29 cellular contexts compared by ENCODE assay signal in genomic region chr10:70777063-70777875, GRCh38. TPM values are rescaled to one million over a fixed set of nuclear protein-coding genes. Genes with fewer than 3 reads are reported as not detected.
DNase-seq lines count a peak whose midpoint lies in the region; ATAC-seq, FAIRE-seq and TF ChIP-seq lines count a peak whose summit lies in the region.
"Had no signal": no experiment of that assay in that cellular context is flagged by ENCODE, and none has a peak within 500 bp of the region (broad histone marks: within the 10 kb centered on the region; RNA-seq: fewer than 3 reads in every experiment).

No MANE protein-coding gene starts in this region.

- DNase-seq in GM03348 (ENCODE audit: low spot score) (peak; percentile 3), H9 (peak; percentile 19), kidney (peak; percentile 58), spleen (peak; percentile 55), amygdala (lab: John Stamatoyannopoulos, UW) (no peak), left colon (no peak)
- no peak for DNase-seq in stimulated activated naive CD4-positive, alpha-beta T cell (lab: John Stamatoyannopoulos, UW)
- DNase-seq: activated CD4-positive, alpha-beta T cell treated with anti-CD3 and anti-CD28 coated beads for 4 hours; Calu3; effector memory CD8-positive, alpha-beta T cell; left cardiac atrium; MM.1S; NCI-H1417 treated with DMSO at 0.1 percent for 48 hours; NCI-H2081 treated with DMSO at 0.1 percent for 48 hours; NCI-H345; NCI-H774; T-helper 17 cell; trophoblast cell had no signal

- H3K4ac ChIP-seq in H9 (ENCODE audit: low read depth, low read length) = no peak overlapping the region

- TF ChIP-seq POLR2A in spleen (IDR thresholded peaks at IDR 0.05) = no peak

- H3K4me3 ChIP-seq in kidney (ENCODE audit: low read length in 2 of 2) (no peak overlapping the region), spleen (no peak overlapping the region)
- H3K4me3 ChIP-seq: breast epithelium, SK-N-MC had no signal

- no peak for TF ChIP-seq CTCF in H9 (conservative IDR thresholded peaks at IDR 0.05)
- TF ChIP-seq CTCF in kidney (IDR thresholded peaks at IDR 0.05; ENCODE audit: borderline replicate concordance, extremely low read depth, insufficient read depth) = no peak
- no peak for TF ChIP-seq CTCF in spleen (IDR thresholded peaks at IDR 0.05 in 8 of 11, conservative IDR thresholded peaks at IDR 0.05 in 3 of 11)

- H3K36me3 ChIP-seq in kidney (ENCODE audit: control insufficient read depth in 1 of 2, insufficient read depth in 2 of 2, low read length in 2 of 2) (no peaks in the 10 kb centered on the region), spleen (no peaks in the 10 kb centered on the region)
- H3K36me3 ChIP-seq: breast epithelium had no signal

- H3K4me1 ChIP-seq in H9 (ENCODE audit: insufficient read depth, low read length) (no peaks in the 10 kb centered on the region), kidney (ENCODE audit: control insufficient read depth in 1 of 2, insufficient read depth in 1 of 2, low read depth in 1 of 2, low read length in 2 of 2) (peaks cover 14 to 15% of the 10 kb centered on the region in 2 donors), spleen (no peaks in the 10 kb centered on the region)
- H3K4me1 ChIP-seq: breast epithelium had no signal

- intact Hi-C loops in kidney (cut with DNase I) (no loop called here), spleen (cut with DNase I; ENCODE audit: low total_unique reads) (no loop called here), left colon (cut with DNase I, micrococcal nuclease) (no loop called here)

- H3K14ac ChIP-seq in H9 (ENCODE audit: insufficient read depth, low read length) = no peak overlapping the region; the same call in 1 of the 2 replicates

- no peak overlapping the region for H4K91ac ChIP-seq in H9 (ENCODE audit: insufficient read length, low read depth, low read length)

- no peak for ATAC-seq in left colon
- ATAC-seq: effector memory CD8-positive, alpha-beta T cell; left cardiac atrium; T-helper 17 cell had no signal

- H3K79me1 ChIP-seq in H9 (ENCODE audit: insufficient read depth, low read depth, low read length, poor library complexity, severe bottlenecking) = no peaks in the 10 kb centered on the region

- no peak overlapping the region for H2BK5ac ChIP-seq in H9 (ENCODE audit: insufficient read length, low read length)

- no peak for FAIRE-seq in kidney (lab: Jason Lieb, UNC)
- FAIRE-seq: colon, HTR-8/SVneo had no signal

- H3K23ac ChIP-seq in H9 (ENCODE audit: insufficient read length, low read depth, low read length) = no peak overlapping the region

- no peak overlapping the region for H4K5ac ChIP-seq in H9 (ENCODE audit: insufficient read length, low read depth, low read length)

- no peak overlapping the region for H2BK20ac ChIP-seq in H9 (ENCODE audit: low read depth, low read length, poor library complexity, severe bottlenecking)

- H4K20me1 ChIP-seq in H9 (ENCODE audit: control insufficient read depth, insufficient read depth, insufficient read length) = peaks cover 2% of the 10 kb centered on the region

- no peak overlapping the region for H2BK15ac ChIP-seq in H9 (ENCODE audit: low read depth, low read length)

- H3K9me3 ChIP-seq in H9 (ENCODE audit: control insufficient read depth, low read depth, low read length) (no peaks in the 10 kb centered on the region), kidney (ENCODE audit: control insufficient read depth in 1 of 2, low read length in 2 of 2) (no peaks in the 10 kb centered on the region), spleen (no peaks in the 10 kb centered on the region)
- H3K9me3 ChIP-seq: breast epithelium had no signal

- no peak overlapping the region for H2BK120ac ChIP-seq in H9 (ENCODE audit: low read depth, low read length, poor library complexity, severe bottlenecking)

- no peaks in the 10 kb centered on the region; the same call in 1 of the 2 replicates for H3K27me3 Mint-ChIP-seq in H9 (ENCODE audit: low read depth)
- H3K27me3 Mint-ChIP-seq: activated naive CD4-positive, alpha-beta T cell treated with anti-CD3 and anti-CD28 coated beads, Interleukin-2, amount 50 U/mL, for 24 hours had no signal

- H4K8ac ChIP-seq in H9 (replicated peaks; ENCODE audit: insufficient read length, low read depth, low read length) = no peak overlapping the region

- H3K56ac ChIP-seq in H9 (ENCODE audit: insufficient read length, low read depth, low read length) = no peak overlapping the region

- no peaks in the 10 kb centered on the region; a peak in 2 of 7 replicates for H3K36me3 Mint-ChIP-seq in H9 (ENCODE audit: insufficient read depth in 1 of 3, low read depth in 3 of 3)
- H3K36me3 Mint-ChIP-seq: activated naive CD4-positive, alpha-beta T cell treated with anti-CD3 and anti-CD28 coated beads, Interleukin-2, amount 50 U/mL, for 24 hours; memory B cell had no signal

- no peak overlapping the region for H3K4me2 ChIP-seq in H9 (ENCODE audit: insufficient read depth, insufficient read length, low read length)
- H3K4me2 ChIP-seq: KMS-11 had no signal

- no peak overlapping the region for H2BK12ac ChIP-seq in H9 (ENCODE audit: insufficient read length, low read depth, low read length)

- H3K27ac ChIP-seq in H9 (ENCODE audit: insufficient read length, low read depth, low read length) (no peak overlapping the region), kidney (ENCODE audit: low read depth in 2 of 2, low read length in 2 of 2) (peak overlapping the region in 1 of 2 donors; percentile 36), spleen (no peak overlapping the region)
- H3K27ac ChIP-seq: breast epithelium, KMS-11, SK-N-MC had no signal

- H3K18ac ChIP-seq in H9 (ENCODE audit: insufficient read length, low read depth, low read length) = no peak overlapping the region

- H3K27ac Mint-ChIP-seq in H9 = no peak overlapping the region
- H3K27ac Mint-ChIP-seq: activated T-helper 1 cell treated with anti-CD3 and anti-CD28 coated beads, Interleukin-12 subunit alpha, Interleukin-12 subunit beta, Interleukin-2, Interleukin-4 antibody, amounts not matched to agents 30 ng/mL and 10 ng/mL and 1 ng/mL, durations not matched to agents 14 hours and 24 hours and 36 hours; effector memory CD8-positive, alpha-beta T cell; memory B cell; T-helper 17 cell had no signal

- H3K9ac ChIP-seq in H9 (ENCODE audit: extremely low read depth, insufficient read length, low read length) (no peak overlapping the region), kidney (ENCODE audit: low read length in 2 of 2) (no peak overlapping the region)
- H3K9ac ChIP-seq: KMS-11 had no signal

- H3K4me3 Mint-ChIP-seq in H9 = no peak overlapping the region
- H3K4me3 Mint-ChIP-seq: activated naive CD4-positive, alpha-beta T cell treated with anti-CD3 and anti-CD28 coated beads, Interleukin-2, amount 50 U/mL, for 24 hours; activated T-helper 1 cell treated with anti-CD3 and anti-CD28 coated beads, Interleukin-12 subunit alpha, Interleukin-12 subunit beta, Interleukin-2, Interleukin-4 antibody, amounts not matched to agents 30 ng/mL and 10 ng/mL and 1 ng/mL, durations not matched to agents 14 hours and 24 hours and 36 hours; effector memory CD8-positive, alpha-beta T cell; memory B cell had no signal

- no CpG with 5 or more reads among the region's 18 CpGs for WGBS in H9 (ENCODE audit: extremely low coverage, insufficient read length, low lambda C conversion rate)
- 86 to 95% (median 87%) methylated on average over 14 to 18 of the region's 18 CpGs for WGBS in spleen, 5 donors

- H2AK5ac ChIP-seq in H9 (ENCODE audit: insufficient read length, low read length) = no peak overlapping the region

- no peaks in the 10 kb centered on the region for H3K23me2 ChIP-seq in H9 (ENCODE audit: insufficient read length, low read depth, low read length, poor library complexity, severe bottlenecking)

- no peak overlapping the region for H3T11ph ChIP-seq in H9 (ENCODE audit: low read length)

- peaks cover 5 to 14% of the 10 kb centered on the region in 2 experiments; a peak in 3 of 4 replicates for H3K4me1 Mint-ChIP-seq in H9
- H3K4me1 Mint-ChIP-seq: activated naive CD4-positive, alpha-beta T cell treated with anti-CD3 and anti-CD28 coated beads, Interleukin-2, amount 50 U/mL, for 24 hours; memory B cell had no signal

- H3K9me3 Mint-ChIP-seq in H9 = no peaks in the 10 kb centered on the region
- H3K9me3 Mint-ChIP-seq: activated naive CD4-positive, alpha-beta T cell treated with anti-CD3 and anti-CD28 coated beads, Interleukin-2, amount 50 U/mL, for 24 hours; activated T-helper 1 cell treated with anti-CD3 and anti-CD28 coated beads, Interleukin-12 subunit alpha, Interleukin-12 subunit beta, Interleukin-2, Interleukin-4 antibody, amounts not matched to agents 30 ng/mL and 10 ng/mL and 1 ng/mL, durations not matched to agents 14 hours and 24 hours and 36 hours; effector memory CD8-positive, alpha-beta T cell; memory B cell had no signal

- H2AFZ ChIP-seq in H9 (ENCODE audit: low read length) = no peak overlapping the region

- no peaks in the 10 kb centered on the region for H3K27me3 ChIP-seq in H9 (ENCODE audit: insufficient read depth, low read length)
- peaks cover 0 to 2% (median 0%) of the 10 kb centered on the region in 7 donors for H3K27me3 ChIP-seq in spleen (replicated peaks in 1 of 7)
- H3K27me3 ChIP-seq: breast epithelium had no signal

- H3K79me2 ChIP-seq in H9 (ENCODE audit: insufficient read depth, low read length) = no peaks in the 10 kb centered on the region

RNA-seq across cellular contexts. Expression of gene TBATA, which starts 7.9 kb away (rescaled TPM):
- not detected in 2 replicates for total RNA-seq in H9 (2021)
- not detected for total RNA-seq in kidney
- 1.9 TPM for polyA plus RNA-seq in kidney (ENCODE audit: insufficient read depth, low read depth, low replicate concordance)
- 1 to 10 TPM in 2 of 7 donors, under 1 TPM in 5; 0.56 to 2.9 (median 0.66) TPM for total RNA-seq in spleen
- polyA plus RNA-seq in spleen = under 1 TPM in 1 of 3 donors, not detected in 2; 0.45 TPM
- total RNA-seq in left colon = not detected
- total RNA-seq: activated T-helper 1 cell treated with anti-CD3 and anti-CD28 coated beads, Interleukin-12 subunit alpha, Interleukin-12 subunit beta, Interleukin-2, Interleukin-4 antibody, amounts not matched to agents 30 ng/mL and 10 ng/mL and 1 ng/mL, durations not matched to agents 14 hours and 24 hours and 36 hours; breast epithelium; Calu3; fibroblast of villous mesenchyme; left cardiac atrium; pulmonary artery endothelial cell; T-helper 17 cell had no signal
- polyA plus RNA-seq: esophagus had no signal

RNA-seq across cellular contexts. Expression of gene SGPL1, which starts 38.5 kb away (rescaled TPM):
- total RNA-seq in H9 (2021) (52.6 and 60.8 TPM in 2 replicates), kidney (105 TPM), spleen (10 to 100 TPM; 50.4 to 75.1 (median 65.8) TPM), left colon (10 to 100 TPM; 68.8 to 82.2 TPM)
- polyA plus RNA-seq in kidney (ENCODE audit: insufficient read depth, low read depth, low replicate concordance) (13.5 TPM), spleen (10 to 100 TPM in 1 of 3 donors, 1 to 10 TPM in 2; 6.8 to 10.6 (median 7.8) TPM)

Comparison
In these comparisons a context has a peak if more than half of its experiments do, and no peak if none do; other contexts are left out.
1. DNase-seq: peak in GM03348 (single experiment), H9 (single experiment), kidney (single experiment) and spleen (single experiment); none in stimulated activated naive CD4-positive, alpha-beta T cell (0 of 6), amygdala (0 of 56) and left colon (0 of 2).